1 cellular context compared by ENCODE assay signal in the genomic region with DNA sequence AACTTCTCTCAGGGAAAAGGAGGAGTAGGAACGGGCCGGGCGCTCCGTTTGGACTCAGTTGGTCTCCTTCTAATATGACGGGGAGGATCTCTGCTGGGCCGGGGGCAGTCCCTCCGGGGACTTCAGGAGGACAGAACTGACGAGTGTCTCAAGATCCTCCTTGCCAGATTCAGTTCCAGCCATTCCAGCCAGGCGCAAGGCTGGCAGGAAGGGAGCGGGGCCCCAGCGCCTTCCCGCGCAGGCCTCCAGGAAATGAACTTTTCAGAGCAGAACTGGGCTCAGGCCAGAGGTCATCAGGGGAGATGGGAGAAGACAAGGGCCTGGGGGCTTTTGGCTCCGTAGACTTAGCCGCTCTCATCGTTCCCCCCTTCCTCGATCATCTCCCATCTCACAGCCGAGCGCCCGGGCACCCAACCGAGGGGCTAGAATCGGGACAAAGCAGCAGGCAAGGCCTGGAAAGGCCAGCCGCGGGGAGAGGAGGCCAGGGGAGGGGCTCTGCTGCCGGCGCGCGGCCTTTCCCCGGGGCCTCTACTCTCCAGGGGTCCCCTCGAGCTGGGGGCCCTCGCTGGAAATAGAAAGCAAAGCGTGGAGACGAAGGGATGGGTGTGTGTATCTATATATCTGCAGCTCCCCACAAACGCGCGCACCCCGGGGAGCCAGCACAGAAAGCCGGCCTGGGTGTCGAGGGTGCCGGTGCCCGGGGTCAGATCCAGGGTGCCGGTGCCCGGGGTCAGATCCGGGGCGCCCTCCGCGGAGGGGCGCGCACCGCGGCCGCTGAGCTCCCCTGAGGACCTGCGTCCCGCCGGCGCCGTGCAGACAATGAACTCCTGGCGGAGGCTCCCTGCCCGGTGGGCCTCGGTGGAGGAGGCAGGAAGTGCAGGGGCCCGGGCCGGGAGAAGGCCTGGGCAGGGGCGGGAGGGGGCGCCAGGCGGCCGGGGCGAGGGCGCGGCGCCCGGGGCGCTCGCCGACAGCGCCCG.
TF ChIP-seq lines count a peak whose summit lies in the region.

No MANE protein-coding gene starts in this region.

TF ChIP-seq in HepG2, 621 proteins besides CTCF, POLR2A, EP300 and RAD21 (continued from another document):
- TF ChIP-seq ZNF589 (CRISPR knock-in tag; conservative IDR thresholded peaks at IDR 0.05), result no peak
- TF ChIP-seq FOXP1 (IDR thresholded peaks at IDR 0.05), result no peak
- no peak for TF ChIP-seq FOXP1 (CRISPR knock-in tag; IDR thresholded peaks at IDR 0.05)
- no peak for TF ChIP-seq TBL1XR1 (IDR thresholded peaks at IDR 0.05; ENCODE audit: borderline replicate concordance, low read length, partially characterized antibody)
